In the genomic region with DNA sequence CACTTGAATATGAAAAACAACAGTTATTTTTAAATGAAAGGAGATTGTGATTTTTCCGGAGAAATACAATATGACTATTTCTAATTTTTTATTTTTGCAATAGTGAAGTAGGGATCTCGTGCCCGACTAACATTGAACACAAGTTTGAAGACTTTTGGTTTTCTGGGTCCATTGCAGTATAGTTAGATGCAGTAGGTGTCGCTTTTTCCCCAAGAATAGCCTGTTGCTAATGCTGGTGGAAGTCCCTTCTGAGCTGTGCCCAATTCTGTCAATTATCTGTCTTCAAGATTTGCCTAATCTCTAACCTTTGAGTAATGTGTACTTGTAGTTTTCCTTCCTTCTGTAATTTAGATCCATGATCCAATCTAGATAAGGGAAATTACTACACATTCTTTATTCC, we compare ENCODE assay signal across 8 cellular contexts.
DNase-seq lines count a peak whose midpoint lies in the region; ATAC-seq, FAIRE-seq and TF ChIP-seq lines count a peak whose summit lies in the region.

No MANE protein-coding gene starts in this region.

- peaks cover 20% of the 10 kb centered on the region for H3K27me3 Mint-ChIP-seq in nephron progenitor cell (ENCODE audit: low read depth, poor library complexity)

- H3K4me3 Mint-ChIP-seq in nephron progenitor cell = no peak overlapping the region

- FAIRE-seq in H54 (lab: Jason Lieb, UNC) = peak; percentile 75

- H3K9me3 Mint-ChIP-seq in nephron progenitor cell = no peaks in the 10 kb centered on the region

- H3K4me1 Mint-ChIP-seq in nephron progenitor cell = no peaks in the 10 kb centered on the region

- H3K4me3 ChIP-seq in fibroblast of mammary gland (ENCODE audit: control insufficient read depth, low read depth, low read length) = no peak overlapping the region

- TF ChIP-seq CTCF in fibroblast of mammary gland (conservative IDR thresholded peaks at IDR 0.05; ENCODE audit: control insufficient read depth, insufficient read depth, low read depth, low read length) = peak; percentile 90
- peak; percentile 76 for TF ChIP-seq CTCF in nephron progenitor cell (IDR thresholded peaks at IDR 0.05)

- no peak for ATAC-seq in HG02970 (IDR thresholded peaks at IDR 0.05; ENCODE audit: low FRiP score, unreplicated experiment)

- no peak overlapping the region for H3K27ac Mint-ChIP-seq in nephron progenitor cell

- peak; percentile 6 for DNase-seq in stimulated activated CD4-positive, alpha-beta T cell treated with anti-CD3 and anti-CD28 coated beads, Interleukin-1b, Interleukin-23, amount 100 ng/mL, for 48 hours
- DNase-seq in stimulated activated CD4-positive, alpha-beta T cell treated with anti-CD3 and anti-CD28 coated beads, Interleukin-4, amount 100 ng/mL, for 1 hour = no peak
- peak; percentile 54 for DNase-seq in H54 (ENCODE audit: insufficient read length, low spot score)
- peak; percentile 27 for DNase-seq in NCI-H1092 (lab: John Stamatoyannopoulos, UW)
- DNase-seq in SKM-1 treated with dmso at 0.1 percent for 144 hours (lab: John Stamatoyannopoulos, UW; ENCODE audit: unreplicated experiment) = peak; percentile 66
- peak; percentile 71 for DNase-seq in fibroblast of mammary gland (ENCODE audit: low read depth)
- peak; percentile 19 for DNase-seq in nephron progenitor cell

- H3K36me3 Mint-ChIP-seq in nephron progenitor cell (ENCODE audit: low read depth) = no peaks in the 10 kb centered on the region

- no peak for TF ChIP-seq POLR2A in H54 (IDR thresholded peaks at IDR 0.05; ENCODE audit: low read depth, low read length)
